In genomic region chr9:19408693-19409405, GRCh38 we compare ENCODE assay signal across 8 cellular contexts. TPM values are rescaled to one million over a fixed set of nuclear protein-coding genes. Genes with fewer than 3 reads are reported as not detected.
DNase-seq lines count a peak whose midpoint lies in the region; ATAC-seq and TF ChIP-seq lines count a peak whose summit lies in the region.

Gene ACER2, plus strand, starts transcription at chr9:19409009. Its CDS starts 76 bp downstream, at chr9:19409085.

- peak; percentile 87 for DNase-seq in CD1c-positive myeloid dendritic cell (ENCODE audit: extremely low spot score)
- DNase-seq in NCI-H526 treated with DMSO at 0.1 percent for 48 hours (lab: John Stamatoyannopoulos, UW): peak; percentile 80
- peak; percentile 92 for DNase-seq in activated CD4-positive, alpha-beta T cell treated with anti-CD3 and anti-CD28 coated beads, Interleukin-2, amount 50 U/mL, for 4 hours
- DNase-seq in dermis microvascular lymphatic vessel endothelial cell (ENCODE audit: low read depth in 2 of 2): peak; percentile 78 to 94
- DNase-seq in right lobe of liver: peak; percentile 97 to 98 (median 98)
- peak; percentile 93 for DNase-seq in stimulated activated CD4-positive, alpha-beta T cell treated with anti-CD3 and anti-CD28 coated beads, Interleukin-4, amount 100 ng/mL, for 24 hours

- WGBS in right lobe of liver (ENCODE audit: insufficient coverage, low coverage, low lambda C conversion rate, missing lambda C conversion rate): 0% methylated on average over 6 of the region's 61 CpGs

- no peaks in the 10 kb centered on the region for H3K4me1 ChIP-seq in right lobe of liver

- no peaks in the 10 kb centered on the region for H3K27me3 ChIP-seq in right lobe of liver

- H3K9me3 ChIP-seq in right lobe of liver: no peaks in the 10 kb centered on the region

- peak within 1 kb of the TSS; percentile 67 to 86 (median 73) for H3K27ac ChIP-seq in right lobe of liver

- peak in 2 of 4 donors; percentile 8 to 12 for TF ChIP-seq CTCF in right lobe of liver (IDR thresholded peaks at IDR 0.05)

- peak within 1 kb of the TSS; percentile 67 to 84 (median 82) for H3K4me3 ChIP-seq in right lobe of liver

- ATAC-seq in GM19328 (IDR thresholded peaks at IDR 0.05; ENCODE audit: unreplicated experiment) (peak; percentile 92), HG03469 (IDR thresholded peaks at IDR 0.05; ENCODE audit: unreplicated experiment) (peak; percentile 92), right lobe of liver (peak; percentile 97 to 99 (median 99))

- peak; percentile 90 for TF ChIP-seq POLR2A in right lobe of liver (IDR thresholded peaks at IDR 0.05)

- H3K36me3 ChIP-seq in right lobe of liver: no peaks in the 10 kb centered on the region

- intact Hi-C loops in right lobe of liver (cut with DNase I): no loop called here

RNA-seq across cellular contexts. Expression of gene ACER2, which starts in this region (rescaled TPM):
- total RNA-seq in dermis microvascular lymphatic vessel endothelial cell: 5.0 and 7.8 TPM in 2 replicates
- total RNA-seq in right lobe of liver: 1 to 10 TPM; 1.8 to 9.1 (median 3.7) TPM

Comparison
In these comparisons a context has a peak if more than half of its experiments do, and no peak if none do; other contexts are left out.
1. Peak in every context shown above with its lines: DNase-seq, ATAC-seq, H3K4me3 ChIP-seq and H3K27ac ChIP-seq.